Comparison of ENCODE assay signal across 1 cellular context in the genomic region with DNA sequence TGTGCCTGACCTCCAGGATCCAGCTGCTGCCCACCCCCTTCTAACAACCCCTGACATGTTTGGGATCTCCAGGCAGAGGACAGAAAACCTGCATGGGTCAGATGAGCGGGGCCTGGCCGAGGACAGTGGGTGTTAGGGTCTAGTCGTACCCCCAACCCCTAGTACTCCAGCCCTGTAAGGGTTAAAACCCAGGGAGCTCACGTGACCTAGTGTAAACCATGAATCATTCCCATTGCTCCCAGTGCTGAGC.
TF ChIP-seq lines count a peak whose summit lies in the region.

No MANE protein-coding gene starts in this region.

TF ChIP-seq in WTC11, 78 proteins besides CTCF, POLR2A, EP300 and RAD21 (continued from another document):
- TF ChIP-seq, protein P1, sequence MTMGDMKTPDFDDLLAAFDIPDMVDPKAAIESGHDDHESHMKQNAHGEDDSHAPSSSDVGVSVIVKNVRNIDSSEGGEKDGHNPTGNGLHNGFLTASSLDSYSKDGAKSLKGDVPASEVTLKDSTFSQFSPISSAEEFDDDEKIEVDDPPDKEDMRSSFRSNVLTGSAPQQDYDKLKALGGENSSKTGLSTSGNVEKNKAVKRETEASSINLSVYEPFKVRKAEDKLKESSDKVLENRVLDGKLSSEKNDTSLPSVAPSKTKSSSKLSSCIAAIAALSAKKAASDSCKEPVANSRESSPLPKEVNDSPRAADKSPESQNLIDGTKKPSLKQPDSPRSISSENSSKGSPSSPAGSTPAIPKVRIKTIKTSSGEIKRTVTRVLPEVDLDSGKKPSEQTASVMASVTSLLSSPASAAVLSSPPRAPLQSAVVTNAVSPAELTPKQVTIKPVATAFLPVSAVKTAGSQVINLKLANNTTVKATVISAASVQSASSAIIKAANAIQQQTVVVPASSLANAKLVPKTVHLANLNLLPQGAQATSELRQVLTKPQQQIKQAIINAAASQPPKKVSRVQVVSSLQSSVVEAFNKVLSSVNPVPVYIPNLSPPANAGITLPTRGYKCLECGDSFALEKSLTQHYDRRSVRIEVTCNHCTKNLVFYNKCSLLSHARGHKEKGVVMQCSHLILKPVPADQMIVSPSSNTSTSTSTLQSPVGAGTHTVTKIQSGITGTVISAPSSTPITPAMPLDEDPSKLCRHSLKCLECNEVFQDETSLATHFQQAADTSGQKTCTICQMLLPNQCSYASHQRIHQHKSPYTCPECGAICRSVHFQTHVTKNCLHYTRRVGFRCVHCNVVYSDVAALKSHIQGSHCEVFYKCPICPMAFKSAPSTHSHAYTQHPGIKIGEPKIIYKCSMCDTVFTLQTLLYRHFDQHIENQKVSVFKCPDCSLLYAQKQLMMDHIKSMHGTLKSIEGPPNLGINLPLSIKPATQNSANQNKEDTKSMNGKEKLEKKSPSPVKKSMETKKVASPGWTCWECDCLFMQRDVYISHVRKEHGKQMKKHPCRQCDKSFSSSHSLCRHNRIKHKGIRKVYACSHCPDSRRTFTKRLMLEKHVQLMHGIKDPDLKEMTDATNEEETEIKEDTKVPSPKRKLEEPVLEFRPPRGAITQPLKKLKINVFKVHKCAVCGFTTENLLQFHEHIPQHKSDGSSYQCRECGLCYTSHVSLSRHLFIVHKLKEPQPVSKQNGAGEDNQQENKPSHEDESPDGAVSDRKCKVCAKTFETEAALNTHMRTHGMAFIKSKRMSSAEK (CRISPR knock-in tag; IDR thresholded peaks at IDR 0.05; ENCODE audit: borderline replicate concordance), result no peak
- TF ChIP-seq, protein P2, sequence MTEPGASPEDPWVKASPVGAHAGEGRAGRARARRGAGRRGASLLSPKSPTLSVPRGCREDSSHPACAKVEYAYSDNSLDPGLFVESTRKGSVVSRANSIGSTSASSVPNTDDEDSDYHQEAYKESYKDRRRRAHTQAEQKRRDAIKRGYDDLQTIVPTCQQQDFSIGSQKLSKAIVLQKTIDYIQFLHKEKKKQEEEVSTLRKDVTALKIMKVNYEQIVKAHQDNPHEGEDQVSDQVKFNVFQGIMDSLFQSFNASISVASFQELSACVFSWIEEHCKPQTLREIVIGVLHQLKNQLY (CRISPR knock-in tag; IDR thresholded peaks at IDR 0.05), result no peak
- TF ChIP-seq, protein P3, sequence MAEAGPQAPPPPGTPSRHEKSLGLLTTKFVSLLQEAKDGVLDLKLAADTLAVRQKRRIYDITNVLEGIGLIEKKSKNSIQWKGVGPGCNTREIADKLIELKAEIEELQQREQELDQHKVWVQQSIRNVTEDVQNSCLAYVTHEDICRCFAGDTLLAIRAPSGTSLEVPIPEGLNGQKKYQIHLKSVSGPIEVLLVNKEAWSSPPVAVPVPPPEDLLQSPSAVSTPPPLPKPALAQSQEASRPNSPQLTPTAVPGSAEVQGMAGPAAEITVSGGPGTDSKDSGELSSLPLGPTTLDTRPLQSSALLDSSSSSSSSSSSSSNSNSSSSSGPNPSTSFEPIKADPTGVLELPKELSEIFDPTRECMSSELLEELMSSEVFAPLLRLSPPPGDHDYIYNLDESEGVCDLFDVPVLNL (CRISPR knock-in tag; IDR thresholded peaks at IDR 0.05; ENCODE audit: borderline replicate concordance, low read depth), result no peak
- TF ChIP-seq, protein P4, sequence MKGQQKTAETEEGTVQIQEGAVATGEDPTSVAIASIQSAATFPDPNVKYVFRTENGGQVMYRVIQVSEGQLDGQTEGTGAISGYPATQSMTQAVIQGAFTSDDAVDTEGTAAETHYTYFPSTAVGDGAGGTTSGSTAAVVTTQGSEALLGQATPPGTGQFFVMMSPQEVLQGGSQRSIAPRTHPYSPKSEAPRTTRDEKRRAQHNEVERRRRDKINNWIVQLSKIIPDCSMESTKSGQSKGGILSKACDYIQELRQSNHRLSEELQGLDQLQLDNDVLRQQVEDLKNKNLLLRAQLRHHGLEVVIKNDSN (CRISPR knock-in tag; IDR thresholded peaks at IDR 0.05), result peak; percentile 94
